Comparison of ENCODE assay signal across 10 cellular contexts in genomic region chr6:144335315-144335861, GRCh38. TPM values are rescaled to one million over a fixed set of nuclear protein-coding genes. Genes with fewer than 3 reads are reported as not detected.
A peak's percentile ranks its signal among the peaks of the same experiment; 100 is the strongest.
DNase-seq lines count a peak whose midpoint lies in the region; ATAC-seq and TF ChIP-seq lines count a peak whose summit lies in the region.
"Had no signal": no experiment of that assay in that cellular context is flagged by ENCODE, and none has a peak within 500 bp of the region (broad histone marks: within the 10 kb centered on the region; RNA-seq: fewer than 3 reads in every experiment).

No MANE protein-coding gene starts in this region.

- peaks cover 6 to 27% of the 10 kb centered on the region in 2 donors for H3K4me1 ChIP-seq in ascending aorta

- no peaks in the 10 kb centered on the region for H3K36me3 Mint-ChIP-seq in activated CD4-positive, alpha-beta memory T cell treated with anti-CD3 and anti-CD28 coated beads for 36 hours
- peaks cover 4% of the 10 kb centered on the region for H3K36me3 Mint-ChIP-seq in nephron (ENCODE audit: low read depth)

- TF ChIP-seq CTCF in nephron (IDR thresholded peaks at IDR 0.05; ENCODE audit: unreplicated experiment in 3 of 3) = no peak
- no peak for TF ChIP-seq CTCF in ascending aorta (IDR thresholded peaks at IDR 0.05)

- peak overlapping the region; percentile 5 for H3K27ac Mint-ChIP-seq in activated CD4-positive, alpha-beta memory T cell treated with anti-CD3 and anti-CD28 coated beads for 36 hours
- H3K27ac Mint-ChIP-seq in nephron = peak overlapping the region in 2 of 3 experiments; percentile 5 to 16

- H3K9me3 Mint-ChIP-seq in activated CD4-positive, alpha-beta memory T cell treated with anti-CD3 and anti-CD28 coated beads for 36 hours = no peaks in the 10 kb centered on the region
- no peaks in the 10 kb centered on the region for H3K9me3 Mint-ChIP-seq in nephron

- POLR2A ChIA-PET in activated CD4-positive, alpha-beta memory T cell treated with anti-CD3 and anti-CD28 coated beads for 36 hours (lab: Charles Lee) = no interaction called here

- CTCF ChIA-PET in activated CD4-positive, alpha-beta memory T cell treated with anti-CD3 and anti-CD28 coated beads for 36 hours (lab: Charles Lee) = interaction anchor here (1.0 kb wide), 1 partner anchor 147 kb away, joined by 5 read pairs; no protein-coding TSS in a partner anchor

- H3K4me3 ChIP-seq in ascending aorta = no peak overlapping the region
- H3K4me3 ChIP-seq: A549 had no signal

- peak; percentile 34 for DNase-seq in SKM-1 treated with dmso at 0.1 percent for 144 hours (lab: John Stamatoyannopoulos, UW; ENCODE audit: unreplicated experiment)
- no peak for DNase-seq in SKM-1 (lab: John Stamatoyannopoulos, UW; ENCODE audit: unreplicated experiment)
- no peak for DNase-seq in activated CD4-positive, alpha-beta memory T cell treated with anti-CD3 and anti-CD28 coated beads for 36 hours
- DNase-seq in ascending aorta (ENCODE audit: low spot score in 2 of 2) = no peak
- no peak for DNase-seq in Ammon's horn (ENCODE audit: low spot score)
- DNase-seq: esophagus squamous epithelium had no signal

- peaks cover 41% of the 10 kb centered on the region for H3K4me1 Mint-ChIP-seq in activated CD4-positive, alpha-beta memory T cell treated with anti-CD3 and anti-CD28 coated beads for 36 hours (ENCODE audit: low read depth)
- peaks cover 58% of the 10 kb centered on the region for H3K4me1 Mint-ChIP-seq in nephron

- no peaks in the 10 kb centered on the region for H3K27me3 Mint-ChIP-seq in activated CD4-positive, alpha-beta memory T cell treated with anti-CD3 and anti-CD28 coated beads for 36 hours
- H3K27me3 Mint-ChIP-seq in nephron (ENCODE audit: low read depth) = no peaks in the 10 kb centered on the region

- peak overlapping the region; percentile 2 for H3K4me3 Mint-ChIP-seq in activated CD4-positive, alpha-beta memory T cell treated with anti-CD3 and anti-CD28 coated beads for 36 hours
- no peak overlapping the region for H3K4me3 Mint-ChIP-seq in nephron

- no peak overlapping the region for H3K27ac ChIP-seq in ascending aorta
- H3K27ac ChIP-seq: A549 had no signal

- no peaks in the 10 kb centered on the region for H3K36me3 ChIP-seq in ascending aorta
- H3K36me3 ChIP-seq: esophagus squamous epithelium had no signal

- H3K27me3 ChIP-seq in ascending aorta = no peaks in the 10 kb centered on the region
- H3K27me3 ChIP-seq: esophagus squamous epithelium had no signal

- peak; percentile 27 for ATAC-seq in HG03439 (IDR thresholded peaks at IDR 0.05; ENCODE audit: unreplicated experiment)
- no peak for ATAC-seq in HG03521 (IDR thresholded peaks at IDR 0.05; ENCODE audit: unreplicated experiment)
- ATAC-seq: A549 had no signal

- H3K9me3 ChIP-seq in ascending aorta = no peaks in the 10 kb centered on the region
- H3K9me3 ChIP-seq: A549, esophagus squamous epithelium had no signal

- intact Hi-C loops in activated CD4-positive, alpha-beta memory T cell treated with anti-CD3 and anti-CD28 coated beads for 36 hours (cut with micrococcal nuclease) = loop anchor here (2.0 kb wide), 5 partner anchors 15 to 241 kb away; partner anchors contain the start of gene SF3B5
- intact Hi-C loops in ascending aorta (cut with DNase I) = no loop called here

RNA-seq across cellular contexts. Expression of gene UTRN, which starts 50.3 kb away (rescaled TPM):
- total RNA-seq in activated CD4-positive, alpha-beta memory T cell treated with anti-CD3 and anti-CD28 coated beads for 36 hours = 10 to 100 TPM; 37.8 to 38.1 TPM
- 69.9 TPM for total RNA-seq in ascending aorta
